2 cellular contexts compared by ENCODE assay signal in the genomic region with DNA sequence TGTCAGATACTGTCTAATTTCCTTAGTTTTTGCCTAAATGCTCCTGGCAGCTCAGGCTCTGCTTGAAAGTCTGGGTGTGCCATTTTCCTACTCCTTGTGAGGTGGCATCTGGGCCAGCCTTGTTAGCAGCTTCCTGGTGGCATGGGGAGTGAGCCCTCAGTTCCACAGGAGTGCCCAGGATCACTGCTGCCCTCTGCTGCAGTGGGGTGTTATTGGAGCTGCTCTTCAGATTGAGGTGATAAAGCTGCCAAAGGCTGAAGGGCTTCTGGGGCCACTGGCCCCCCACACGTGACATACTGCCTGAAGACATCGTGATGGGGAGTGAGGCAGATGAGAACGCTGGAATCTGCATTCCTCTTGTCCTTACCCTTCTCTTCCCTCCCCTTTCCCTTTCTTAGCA.
TF ChIP-seq lines count a peak whose summit lies in the region.

No MANE protein-coding gene starts in this region.

TF ChIP-seq in H1, 55 proteins besides CTCF, POLR2A, EP300 and RAD21:
- TF ChIP-seq RXRA (IDR thresholded peaks at IDR 0.05; ENCODE audit: insufficient read depth, low read depth, low read length) (no peak), GTF2F1 (IDR thresholded peaks at IDR 0.05; ENCODE audit: borderline replicate concordance, low read depth, low read length) (no peak), SIX5 (IDR thresholded peaks at IDR 0.05; ENCODE audit: low read depth, low read length) (no peak), ASH2L (IDR thresholded peaks at IDR 0.05; ENCODE audit: low read length) (no peak), CBX5 (IDR thresholded peaks at IDR 0.05; ENCODE audit: low read depth, low read length) (no peak), POU5F1 (IDR thresholded peaks at IDR 0.05; ENCODE audit: low read depth, low read length) (no peak), TEAD4 (IDR thresholded peaks at IDR 0.05; ENCODE audit: low read depth, low read length) (no peak)

TF ChIP-seq in WTC11, 78 proteins besides CTCF, POLR2A, EP300 and RAD21:
- TF ChIP-seq CREB1 (CRISPR knock-in tag; IDR thresholded peaks at IDR 0.05) (no peak), JAZF1 (CRISPR knock-in tag; IDR thresholded peaks at IDR 0.05) (no peak), ZNF263 (CRISPR knock-in tag; IDR thresholded peaks at IDR 0.05; ENCODE audit: low read depth) (no peak), EMX1 (CRISPR knock-in tag; IDR thresholded peaks at IDR 0.05) (no peak), HMGA2 (CRISPR knock-in tag; IDR thresholded peaks at IDR 0.05) (no peak)
- TF ChIP-seq, protein P1, sequence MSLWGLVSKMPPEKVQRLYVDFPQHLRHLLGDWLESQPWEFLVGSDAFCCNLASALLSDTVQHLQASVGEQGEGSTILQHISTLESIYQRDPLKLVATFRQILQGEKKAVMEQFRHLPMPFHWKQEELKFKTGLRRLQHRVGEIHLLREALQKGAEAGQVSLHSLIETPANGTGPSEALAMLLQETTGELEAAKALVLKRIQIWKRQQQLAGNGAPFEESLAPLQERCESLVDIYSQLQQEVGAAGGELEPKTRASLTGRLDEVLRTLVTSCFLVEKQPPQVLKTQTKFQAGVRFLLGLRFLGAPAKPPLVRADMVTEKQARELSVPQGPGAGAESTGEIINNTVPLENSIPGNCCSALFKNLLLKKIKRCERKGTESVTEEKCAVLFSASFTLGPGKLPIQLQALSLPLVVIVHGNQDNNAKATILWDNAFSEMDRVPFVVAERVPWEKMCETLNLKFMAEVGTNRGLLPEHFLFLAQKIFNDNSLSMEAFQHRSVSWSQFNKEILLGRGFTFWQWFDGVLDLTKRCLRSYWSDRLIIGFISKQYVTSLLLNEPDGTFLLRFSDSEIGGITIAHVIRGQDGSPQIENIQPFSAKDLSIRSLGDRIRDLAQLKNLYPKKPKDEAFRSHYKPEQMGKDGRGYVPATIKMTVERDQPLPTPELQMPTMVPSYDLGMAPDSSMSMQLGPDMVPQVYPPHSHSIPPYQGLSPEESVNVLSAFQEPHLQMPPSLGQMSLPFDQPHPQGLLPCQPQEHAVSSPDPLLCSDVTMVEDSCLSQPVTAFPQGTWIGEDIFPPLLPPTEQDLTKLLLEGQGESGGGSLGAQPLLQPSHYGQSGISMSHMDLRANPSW (CRISPR knock-in tag; conservative IDR thresholded peaks at IDR 0.05; ENCODE audit: low read depth) = no peak
- TF ChIP-seq, protein P2, sequence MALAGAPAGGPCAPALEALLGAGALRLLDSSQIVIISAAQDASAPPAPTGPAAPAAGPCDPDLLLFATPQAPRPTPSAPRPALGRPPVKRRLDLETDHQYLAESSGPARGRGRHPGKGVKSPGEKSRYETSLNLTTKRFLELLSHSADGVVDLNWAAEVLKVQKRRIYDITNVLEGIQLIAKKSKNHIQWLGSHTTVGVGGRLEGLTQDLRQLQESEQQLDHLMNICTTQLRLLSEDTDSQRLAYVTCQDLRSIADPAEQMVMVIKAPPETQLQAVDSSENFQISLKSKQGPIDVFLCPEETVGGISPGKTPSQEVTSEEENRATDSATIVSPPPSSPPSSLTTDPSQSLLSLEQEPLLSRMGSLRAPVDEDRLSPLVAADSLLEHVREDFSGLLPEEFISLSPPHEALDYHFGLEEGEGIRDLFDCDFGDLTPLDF (CRISPR knock-in tag; IDR thresholded peaks at IDR 0.05) = no peak
- TF ChIP-seq, protein P3, sequence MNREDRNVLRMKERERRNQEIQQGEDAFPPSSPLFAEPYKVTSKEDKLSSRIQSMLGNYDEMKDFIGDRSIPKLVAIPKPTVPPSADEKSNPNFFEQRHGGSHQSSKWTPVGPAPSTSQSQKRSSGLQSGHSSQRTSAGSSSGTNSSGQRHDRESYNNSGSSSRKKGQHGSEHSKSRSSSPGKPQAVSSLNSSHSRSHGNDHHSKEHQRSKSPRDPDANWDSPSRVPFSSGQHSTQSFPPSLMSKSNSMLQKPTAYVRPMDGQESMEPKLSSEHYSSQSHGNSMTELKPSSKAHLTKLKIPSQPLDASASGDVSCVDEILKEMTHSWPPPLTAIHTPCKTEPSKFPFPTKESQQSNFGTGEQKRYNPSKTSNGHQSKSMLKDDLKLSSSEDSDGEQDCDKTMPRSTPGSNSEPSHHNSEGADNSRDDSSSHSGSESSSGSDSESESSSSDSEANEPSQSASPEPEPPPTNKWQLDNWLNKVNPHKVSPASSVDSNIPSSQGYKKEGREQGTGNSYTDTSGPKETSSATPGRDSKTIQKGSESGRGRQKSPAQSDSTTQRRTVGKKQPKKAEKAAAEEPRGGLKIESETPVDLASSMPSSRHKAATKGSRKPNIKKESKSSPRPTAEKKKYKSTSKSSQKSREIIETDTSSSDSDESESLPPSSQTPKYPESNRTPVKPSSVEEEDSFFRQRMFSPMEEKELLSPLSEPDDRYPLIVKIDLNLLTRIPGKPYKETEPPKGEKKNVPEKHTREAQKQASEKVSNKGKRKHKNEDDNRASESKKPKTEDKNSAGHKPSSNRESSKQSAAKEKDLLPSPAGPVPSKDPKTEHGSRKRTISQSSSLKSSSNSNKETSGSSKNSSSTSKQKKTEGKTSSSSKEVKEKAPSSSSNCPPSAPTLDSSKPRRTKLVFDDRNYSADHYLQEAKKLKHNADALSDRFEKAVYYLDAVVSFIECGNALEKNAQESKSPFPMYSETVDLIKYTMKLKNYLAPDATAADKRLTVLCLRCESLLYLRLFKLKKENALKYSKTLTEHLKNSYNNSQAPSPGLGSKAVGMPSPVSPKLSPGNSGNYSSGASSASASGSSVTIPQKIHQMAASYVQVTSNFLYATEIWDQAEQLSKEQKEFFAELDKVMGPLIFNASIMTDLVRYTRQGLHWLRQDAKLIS (CRISPR knock-in tag; IDR thresholded peaks at IDR 0.05; ENCODE audit: borderline replicate concordance) = no peak
